8 cellular contexts compared by ENCODE assay signal in the genomic region with DNA sequence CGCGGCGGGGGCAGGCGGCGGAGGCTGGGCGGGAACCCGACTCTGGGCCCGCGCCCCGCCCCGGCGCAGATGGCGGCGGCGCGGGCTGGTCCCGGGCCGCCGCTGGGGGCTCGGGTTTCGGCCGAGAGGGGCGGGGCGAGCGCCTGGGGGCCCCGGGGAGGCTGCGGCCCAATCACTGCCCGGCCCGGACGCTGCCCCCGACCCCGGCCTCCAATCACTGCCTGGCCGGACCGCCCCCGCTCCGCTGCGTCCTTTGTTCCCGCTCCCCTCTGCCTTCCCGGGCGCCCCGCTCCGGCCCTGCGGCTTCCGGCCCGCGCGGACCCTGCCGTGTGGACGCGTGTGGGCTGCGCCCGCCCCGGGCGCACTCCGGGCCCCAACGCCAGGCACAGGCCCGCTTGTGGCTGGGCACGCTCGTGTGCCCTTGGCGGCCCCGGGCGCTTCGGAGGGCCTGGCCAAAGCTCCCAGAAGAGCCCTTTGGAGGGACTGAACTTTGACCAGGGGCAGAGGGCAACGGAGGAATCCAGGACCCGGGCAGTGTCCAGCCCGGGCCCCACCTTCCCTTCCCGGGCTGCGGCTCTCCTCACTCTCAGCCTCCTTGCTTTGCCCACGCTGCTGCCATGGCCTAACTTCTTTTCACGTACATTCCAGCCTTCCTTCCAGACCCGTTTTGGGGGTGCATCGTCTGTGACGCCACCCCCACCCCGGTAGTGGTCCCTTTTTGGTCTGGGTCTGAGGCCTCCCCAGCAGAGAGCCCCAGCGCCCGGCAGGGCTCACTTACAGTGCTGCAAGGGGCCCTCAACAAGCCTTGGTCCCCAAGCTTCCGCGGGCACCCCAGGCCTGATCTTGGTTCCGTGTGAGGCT. TPM values are rescaled to one million over a fixed set of nuclear protein-coding genes. Genes with fewer than 3 reads are reported as not detected.
DNase-seq lines count a peak whose midpoint lies in the region; ATAC-seq and TF ChIP-seq lines count a peak whose summit lies in the region.

No MANE protein-coding gene starts in this region.

- H3K4me3 ChIP-seq in SK-N-SH (ENCODE audit: low read depth in 2 of 2, low read length in 1 of 2) (peak overlapping the region; percentile 54 to 57; a peak in 3 of 4 replicates), epithelial cell of esophagus (ENCODE audit: low read length) (peak overlapping the region; percentile 33), mesendoderm (ENCODE audit: low read length) (peak overlapping the region; percentile 51), thyroid gland (replicated peaks in 1 of 3) (peak overlapping the region in 2 of 3 donors; percentile 35 to 50)

- H4K5ac ChIP-seq in mesendoderm (ENCODE audit: low read length): peak overlapping the region; percentile 84

- peak overlapping the region; percentile 56 for H2BK120ac ChIP-seq in mesendoderm (ENCODE audit: low read depth, low read length)

- H3K9ac ChIP-seq in SK-N-SH (peak overlapping the region; percentile 87), mesendoderm (ENCODE audit: low read length) (peak overlapping the region; percentile 89)

- DNase-seq in CD4-positive, alpha-beta T cell: no peak
- DNase-seq in SK-N-SH (peak; percentile 99), epithelial cell of esophagus (ENCODE audit: low read depth) (peak; percentile 19), mesendoderm (peak; percentile 89), thyroid gland (peak; percentile 88 to 91), H4 (ENCODE audit: low spot score) (no peak)

- H3K36me3 ChIP-seq in SK-N-SH (replicated peaks in 1 of 2; ENCODE audit: control insufficient read depth in 1 of 2, insufficient read depth in 2 of 2, low read length in 1 of 2): no peaks in the 10 kb centered on the region
- no peaks in the 10 kb centered on the region for H3K36me3 ChIP-seq in mesendoderm (ENCODE audit: control insufficient read depth, insufficient read depth, low read length)
- no peaks in the 10 kb centered on the region for H3K36me3 ChIP-seq in thyroid gland

- H3K27me3 Mint-ChIP-seq in CD4-positive, alpha-beta T cell: peaks cover 22% of the 10 kb centered on the region

- peaks cover 5% of the 10 kb centered on the region for H3K4me1 Mint-ChIP-seq in CD4-positive, alpha-beta T cell (ENCODE audit: low read depth)

- H3K9me3 Mint-ChIP-seq in CD4-positive, alpha-beta T cell: no peaks in the 10 kb centered on the region

- H2AK5ac ChIP-seq in mesendoderm (ENCODE audit: low read length): peak overlapping the region; percentile 47

- peak overlapping the region; percentile 93 for H4K8ac ChIP-seq in mesendoderm (ENCODE audit: low read depth, low read length)

- H3K79me1 ChIP-seq in mesendoderm (ENCODE audit: low read length): no peaks in the 10 kb centered on the region

- intact Hi-C loops in CD4-positive, alpha-beta T cell (cut with DNase I, micrococcal nuclease): no loop called here
- intact Hi-C loops in thyroid gland (cut with DNase I): no loop called here

- H3K18ac ChIP-seq in mesendoderm (ENCODE audit: low read length): peak overlapping the region; percentile 98

- no peak overlapping the region for H3K27ac ChIP-seq in CD4-positive, alpha-beta T cell (ENCODE audit: low read depth, low read length)
- H3K27ac ChIP-seq in SK-N-SH (ENCODE audit: low read depth in 2 of 2, low read length in 1 of 2) (peak overlapping the region; percentile 54 to 84), mesendoderm (ENCODE audit: low read depth, low read length) (peak overlapping the region; percentile 99), thyroid gland (peak overlapping the region; percentile 87 to 96 (median 91))

- H3F3A ChIP-seq in SK-N-SH (replicated peaks; ENCODE audit: insufficient read depth): peaks cover 6% of the 10 kb centered on the region

- H3K4me1 ChIP-seq in SK-N-SH (ENCODE audit: control insufficient read depth in 1 of 2, insufficient read depth in 2 of 2, low read depth in 1 of 2, low read length in 1 of 2) (peaks cover 0 to 16% of the 10 kb centered on the region in 2 experiments; a peak in 1 of 4 replicates), mesendoderm (ENCODE audit: control insufficient read depth, low read depth, low read length) (peaks cover 5% of the 10 kb centered on the region), thyroid gland (peaks cover 9 to 26% of the 10 kb centered on the region in 2 donors)

- peak overlapping the region; percentile 62 for H3K4me3 Mint-ChIP-seq in CD4-positive, alpha-beta T cell

- H4K20me1 ChIP-seq in SK-N-SH (ENCODE audit: insufficient read depth): no peaks in the 10 kb centered on the region

- H3K27me3 ChIP-seq in CD4-positive, alpha-beta T cell (ENCODE audit: control insufficient read depth, insufficient read depth, low read length): peaks cover 13% of the 10 kb centered on the region
- H3K27me3 ChIP-seq in SK-N-SH (ENCODE audit: insufficient read depth) (no peaks in the 10 kb centered on the region), mesendoderm (ENCODE audit: insufficient read depth, low read length, poor library complexity) (no peaks in the 10 kb centered on the region), thyroid gland (no peaks in the 10 kb centered on the region)

- no peak for TF ChIP-seq CTCF in CD4-positive, alpha-beta T cell (IDR thresholded peaks at IDR 0.05)
- TF ChIP-seq CTCF in SK-N-SH (IDR thresholded peaks at IDR 0.05) (no peak), epithelial cell of esophagus (IDR thresholded peaks at IDR 0.05; ENCODE audit: insufficient read depth, low read depth, low read length, missing control alignments) (no peak), thyroid gland (IDR thresholded peaks at IDR 0.05) (no peak)

- H3K9me2 ChIP-seq in SK-N-SH: no peaks in the 10 kb centered on the region

- H3K9me3 ChIP-seq in CD4-positive, alpha-beta T cell (ENCODE audit: control insufficient read depth, low read length): no peaks in the 10 kb centered on the region
- H3K9me3 ChIP-seq in SK-N-SH (no peaks in the 10 kb centered on the region), thyroid gland (no peaks in the 10 kb centered on the region)

- H3K4me2 ChIP-seq in SK-N-SH (peak overlapping the region; percentile 85), mesendoderm (ENCODE audit: low read length) (peak overlapping the region; percentile 70)

- peak overlapping the region; percentile 96 for H2BK5ac ChIP-seq in mesendoderm (ENCODE audit: low read length)

- no peak for ATAC-seq in CD4-positive, alpha-beta T cell (ENCODE audit: poor library complexity)
- ATAC-seq in GM19025 (IDR thresholded peaks at IDR 0.05; ENCODE audit: low read depth, unreplicated experiment): peak; percentile 68
- ATAC-seq in HG03159 (IDR thresholded peaks at IDR 0.05; ENCODE audit: unreplicated experiment): peak; percentile 60

- peak overlapping the region; percentile 93 for H3K56ac ChIP-seq in mesendoderm (ENCODE audit: low read length)

- H3K79me2 ChIP-seq in SK-N-SH (ENCODE audit: insufficient read depth): no peaks in the 10 kb centered on the region
- H3K79me2 ChIP-seq in mesendoderm (ENCODE audit: control insufficient read depth, insufficient read depth, low read length): no peaks in the 10 kb centered on the region

- peak overlapping the region; percentile 90 for H2AFZ ChIP-seq in SK-N-SH (ENCODE audit: low read depth)

- H3K27ac Mint-ChIP-seq in CD4-positive, alpha-beta T cell: no peak overlapping the region

- H2BK15ac ChIP-seq in mesendoderm (replicated peaks; ENCODE audit: low read depth): no peak overlapping the region

- no peak for TF ChIP-seq EP300 in SK-N-SH (IDR thresholded peaks at IDR 0.05; ENCODE audit: borderline replicate concordance in 1 of 2, low read depth in 1 of 2, low read length in 1 of 2)

- peak in 1 of 2 donors; percentile 84 for TF ChIP-seq POLR2A in thyroid gland (IDR thresholded peaks at IDR 0.05)

- CTCF ChIA-PET in CD4-positive, alpha-beta T cell (lab: Charles Lee): interaction anchor here (3.1 kb wide), 1 partner anchor 34 kb away, joined by 15 read pairs; no protein-coding TSS in a partner anchor
- CTCF ChIA-PET in SK-N-SH (lab: Yijun Ruan, JAX): interaction anchor here (0.7 to 29.4 kb wide), 8 partner anchors 9 to 224 kb away, joined by 3 to 1218 read pairs (median 4); partner anchors contain the start of gene PTMA

- WGBS in SK-N-SH (ENCODE audit: low lambda C conversion rate): 30% methylated on average over 4 of the region's 79 CpGs
- WGBS in mesendoderm (ENCODE audit: extremely low coverage, insufficient coverage, low lambda C conversion rate): no CpG with 5 or more reads among the region's 79 CpGs
- WGBS in thyroid gland, 2 donors: 18 to 31% methylated on average over 14 to 20 of the region's 79 CpGs

- H3K36me3 Mint-ChIP-seq in CD4-positive, alpha-beta T cell (ENCODE audit: low read depth): no peaks in the 10 kb centered on the region

- POLR2A ChIA-PET in CD4-positive, alpha-beta T cell (lab: Charles Lee): interaction anchor here (1.0 to 2.9 kb wide), 4 partner anchors 27 to 33 kb away, joined by 4 to 12 read pairs (median 4); partner anchors contain the start of gene PTMA
- POLR2A ChIA-PET in SK-N-SH (lab: Yijun Ruan, JAX): interaction anchor here (1.0 to 5.4 kb wide), 3 partner anchors 26 to 34 kb away, joined by 3 to 38 read pairs (median 20); partner anchors contain the start of gene PTMA

- TF ChIP-seq RAD21 in SK-N-SH (IDR thresholded peaks at IDR 0.05; ENCODE audit: low read length): no peak

- H3K23ac ChIP-seq in mesendoderm (ENCODE audit: low read length): peak overlapping the region; percentile 54

- H3K4ac ChIP-seq in mesendoderm (ENCODE audit: low read depth, low read length): peak overlapping the region; percentile 99

TF ChIP-seq in SK-N-SH, 30 proteins besides CTCF, POLR2A, EP300 and RAD21 (continues in another document):
- TF ChIP-seq MXI1 (IDR thresholded peaks at IDR 0.05; ENCODE audit: low read depth, low read length) (peak; percentile 51), MEF2A (IDR thresholded peaks at IDR 0.05; ENCODE audit: borderline replicate concordance, low read depth) (no peak), CHD2 (IDR thresholded peaks at IDR 0.05; ENCODE audit: low read length, partially characterized antibody) (no peak)

RNA-seq across cellular contexts. Expression of gene PTMA, which starts 27.1 kb away (rescaled TPM):
- 1,000 to 10,000 TPM; 1,546 to 1,586 TPM for total RNA-seq in CD4-positive, alpha-beta T cell
- polyA plus RNA-seq in SK-N-SH (2012; rRNA removed): 517 and 767 TPM in 2 replicates
- 733 and 1,021 TPM in 2 replicates for polyA plus RNA-seq in SK-N-SH (2012; cell fraction: cytosol; rRNA removed)
- 319 and 439 TPM in 2 replicates for polyA plus RNA-seq in SK-N-SH (2012; cell fraction: nucleus; rRNA removed)
- 4,557 TPM for polyA plus RNA-seq in mesendoderm (2013, experiment 1 of 2)
- polyA plus RNA-seq in mesendoderm (2013, experiment 2 of 2): 4,676 TPM
- 1,000 to 10,000 TPM in 3 of 4 donors, 100 to 1,000 TPM in 1; 631 to 1,160 (median 1,099) TPM for total RNA-seq in thyroid gland
- 1,956 and 2,048 TPM in 2 replicates for total RNA-seq in H4 (2014; rRNA removed; shearing (Covaris generic))

Comparison
In these comparisons a context has a peak if more than half of its experiments do, and no peak if none do; other contexts are left out.
1. DNase-seq: peak in SK-N-SH (single experiment), epithelial cell of esophagus (single experiment), mesendoderm (single experiment) and thyroid gland (2 of 2); none in CD4-positive, alpha-beta T cell (0 of 10) and H4 (single experiment).
2. Peak in every context shown above with its lines, with median percentiles within 50 percentile points of each other: H3K4me3 ChIP-seq.